ENCODE assay signal across 12 cellular contexts in the genomic region with DNA sequence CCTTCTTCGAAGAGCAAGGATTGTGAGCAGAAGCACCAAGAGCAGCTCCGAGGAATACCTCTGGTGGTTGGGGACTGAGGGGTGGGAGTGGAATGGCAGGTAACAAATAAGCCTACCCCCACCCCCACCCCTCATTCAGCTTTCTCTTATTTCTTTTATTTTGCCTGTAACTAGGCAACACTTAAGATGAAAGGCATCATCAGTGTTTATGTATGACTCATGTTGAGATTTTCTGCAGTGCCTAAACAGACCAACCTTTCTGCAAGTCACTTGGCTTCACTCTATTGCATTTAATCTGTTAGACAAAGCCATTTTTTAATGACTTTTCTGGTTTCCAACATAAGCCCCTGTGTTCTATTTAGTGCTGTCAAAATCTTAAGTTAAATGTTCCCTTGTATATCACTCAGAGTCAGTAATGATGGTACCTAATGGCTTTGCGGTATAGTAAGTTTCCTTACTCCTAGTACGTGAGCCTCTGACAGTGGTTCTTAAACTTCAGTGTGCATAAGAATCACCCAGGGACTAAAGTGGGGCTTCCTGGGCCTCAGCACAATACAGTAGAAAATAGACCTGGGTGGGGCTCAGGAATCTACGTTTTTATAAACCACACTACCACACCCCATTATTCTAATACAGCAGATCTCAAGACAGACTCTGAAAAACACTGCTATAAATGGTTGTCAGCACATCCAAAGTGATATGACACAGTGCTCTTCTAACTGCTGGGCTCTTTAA. TPM values are rescaled to one million over a fixed set of nuclear protein-coding genes. Genes with fewer than 3 reads are reported as not detected.
A peak's percentile ranks its signal among the peaks of the same experiment; 100 is the strongest.
DNase-seq lines count a peak whose midpoint lies in the region; ATAC-seq and TF ChIP-seq lines count a peak whose summit lies in the region.
"Had no signal": no experiment of that assay in that cellular context is flagged by ENCODE, and none has a peak within 500 bp of the region (broad histone marks: within the 10 kb centered on the region; RNA-seq: fewer than 3 reads in every experiment).

No MANE protein-coding gene starts in this region.

- no peak for TF ChIP-seq POLR2A in tibial nerve (IDR thresholded peaks at IDR 0.05)

- H3K4me1 ChIP-seq in tibial artery, result peaks cover 0 to 49% (median 23%) of the 10 kb centered on the region in 4 donors
- H3K4me1 ChIP-seq in tibial nerve, result peaks cover 0 to 21% (median 3%) of the 10 kb centered on the region in 4 donors

- intact Hi-C loops in tibial artery (cut with DNase I; ENCODE audit: low total_unique reads), result no loop called here

- H3K4me3 ChIP-seq in kidney epithelial cell (ENCODE audit: low read depth, low read length), result no peak overlapping the region
- no peak overlapping the region for H3K4me3 ChIP-seq in tibial artery
- H3K4me3 ChIP-seq in tibial nerve, result no peak overlapping the region

- 32 to 58% methylated on average over 5 of the region's 5 CpGs for WGBS in tibial nerve, 2 donors

- ATAC-seq in GM21423 (IDR thresholded peaks at IDR 0.05; ENCODE audit: unreplicated experiment), result no peak

- TF ChIP-seq CTCF in kidney epithelial cell (IDR thresholded peaks at IDR 0.05; ENCODE audit: insufficient read depth, low read length, poor library complexity, severe bottlenecking) (no peak), tibial artery (IDR thresholded peaks at IDR 0.05) (no peak), tibial nerve (IDR thresholded peaks at IDR 0.05) (no peak)

- no peaks in the 10 kb centered on the region for H3K36me3 ChIP-seq in kidney epithelial cell (ENCODE audit: control insufficient read depth, insufficient read depth, low read length)
- no peaks in the 10 kb centered on the region for H3K36me3 ChIP-seq in tibial artery
- no peaks in the 10 kb centered on the region for H3K36me3 ChIP-seq in tibial nerve

- H3K27ac ChIP-seq in tibial artery (peak overlapping the region; percentile 47 to 56), tibial nerve (peak overlapping the region in 2 of 4 donors; percentile 61 to 71)
- H3K27ac ChIP-seq: VCaP had no signal

- no peak for TF ChIP-seq EP300 in tibial nerve (IDR thresholded peaks at IDR 0.05)

- H3K9me3 ChIP-seq in tibial artery (no peaks in the 10 kb centered on the region), tibial nerve (no peaks in the 10 kb centered on the region)

- no peaks in the 10 kb centered on the region for H3K27me3 ChIP-seq in kidney epithelial cell (ENCODE audit: control insufficient read depth, insufficient read depth, low read length)
- no peaks in the 10 kb centered on the region for H3K27me3 ChIP-seq in tibial artery
- no peaks in the 10 kb centered on the region for H3K27me3 ChIP-seq in tibial nerve

- DNase-seq in NCI-H748 (lab: John Stamatoyannopoulos, UW; ENCODE audit: unreplicated experiment) (peak; percentile 20), NCI-H748 treated with DMSO at 0.1 percent for 48 hours (lab: John Stamatoyannopoulos, UW) (no peak), astrocyte of the hippocampus (ENCODE audit: low read depth, low spot score) (peak; percentile 72), kidney epithelial cell (ENCODE audit: low read depth) (peak; percentile 65), tibial artery (no peak), tibial nerve (ENCODE audit: low spot score in 2 of 2) (no peak), NCI-H2107 treated with DMSO at 0.1 percent for 48 hours (lab: John Stamatoyannopoulos, UW; ENCODE audit: unreplicated experiment) (no peak)
- DNase-seq: activated T-cell treated with anti-CD3 and anti-CD28 coated beads, Interleukin-2, amount 50 U/mL, for 24 hours; NCI-H2029; SHP77 treated with DMSO at 0.1 percent for 48 hours had no signal

RNA-seq across cellular contexts. Expression of a gene that starts 20.0 kb away (rescaled TPM):
- total RNA-seq in kidney epithelial cell, result not detected in 2 replicates
- total RNA-seq in tibial nerve, result 1 to 10 TPM; 3.6 to 7.3 (median 5.8) TPM

Comparison
In these comparisons a context has a peak if more than half of its experiments do, and no peak if none do; other contexts are left out.
1. DNase-seq: peak in NCI-H748 (single experiment), astrocyte of the hippocampus (single experiment) and kidney epithelial cell (single experiment); none in NCI-H748 treated with DMSO at 0.1 percent for 48 hours (single experiment), tibial artery (0 of 2), tibial nerve (0 of 2) and NCI-H2107 treated with DMSO at 0.1 percent for 48 hours (single experiment).